36 cellular contexts compared by ENCODE assay signal in the genomic region with DNA sequence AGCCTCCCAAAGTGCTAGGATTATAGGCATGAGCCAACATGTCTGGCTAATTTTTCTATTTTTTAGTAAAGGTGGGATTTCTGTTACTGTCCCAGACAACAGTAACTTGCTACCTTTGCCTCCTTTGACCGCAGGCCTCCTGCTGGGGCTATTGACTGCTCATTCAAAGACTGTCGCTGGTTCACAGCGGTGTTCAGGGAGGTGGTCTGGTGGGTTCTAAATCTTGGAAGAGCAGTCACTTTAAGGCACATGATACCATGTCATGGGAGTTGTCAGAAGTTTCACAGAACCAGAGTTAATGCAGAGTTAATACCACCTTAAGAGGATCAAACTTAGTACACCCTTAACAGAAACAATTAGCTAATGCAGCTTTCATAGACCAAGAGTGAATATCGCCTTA. TPM values are rescaled to one million over a fixed set of nuclear protein-coding genes. Genes with fewer than 3 reads are reported as not detected.
A peak's percentile ranks its signal among the peaks of the same experiment; 100 is the strongest.
DNase-seq lines count a peak whose midpoint lies in the region; ATAC-seq, FAIRE-seq and TF ChIP-seq lines count a peak whose summit lies in the region.
"Had no signal": no experiment of that assay in that cellular context is flagged by ENCODE, and none has a peak within 500 bp of the region (broad histone marks: within the 10 kb centered on the region; RNA-seq: fewer than 3 reads in every experiment).

No MANE protein-coding gene starts in this region.

- DNase-seq in D721Med (ENCODE audit: insufficient read length, low spot score) (peak; percentile 35), HEK293T (ENCODE audit: extremely low spot score) (no peak), SK-MEL-5 (ENCODE audit: low read depth, low spot score) (peak; percentile 8), iPS-NIHi7 (ENCODE audit: extremely low spot score) (peak; percentile 45), mucosa of gallbladder (ENCODE audit: low spot score) (no peak)
- DNase-seq: ACHN; activated CD4-positive, alpha-beta memory T cell treated with anti-CD3 and anti-CD28 coated beads for 36 hours; activated CD8-positive, alpha-beta memory T cell treated with anti-CD3 and anti-CD28 coated beads, Interleukin-2, amount 50 U/mL, for 4 hours; activated naive CD4-positive, alpha-beta T cell treated with Interleukin-2 at 50 U/mL for 16 hours; CD4-positive, alpha-beta memory T cell; DMS53; effector memory CD8-positive, alpha-beta T cell; erythroblast; GDM1; HFFc6; islet precursor cell; KG1; left ventricle myocardium inferior; MG63; NCI-H1417 treated with DMSO at 0.1 percent for 48 hours; NCI-H2081 treated with DMSO at 0.1 percent for 48 hours; NCI-H226; NCI-H526 treated with DMSO at 0.1 percent for 48 hours; right cardiac atrium; stimulated activated CD4-positive, alpha-beta T cell treated with anti-CD3 and anti-CD28 coated beads, Interleukin-2, amount 100 ng/mL, for 24 hours; testis had no signal

- FAIRE-seq in D721Med (lab: Jason Lieb, UNC), result no peak
- FAIRE-seq: RCC 7860, TTC549, urothelium cell line had no signal

- no peak for ATAC-seq in gastroesophageal sphincter
- ATAC-seq in HG03095 (IDR thresholded peaks at IDR 0.05; ENCODE audit: unreplicated experiment), result no peak
- ATAC-seq: activated CD4-positive, CD25-positive, alpha-beta regulatory T cell treated with anti-CD3 and anti-CD28 coated beads, Interleukin-2, amount 50 U/mL, for 24 hours; effector memory CD8-positive, alpha-beta T cell; right cardiac atrium had no signal

- TF ChIP-seq EP300 in gastroesophageal sphincter (IDR thresholded peaks at IDR 0.05), result no peak

- CTCF ChIA-PET in HEK293T (lab: Yijun Ruan, JAX), result no interaction called here

- in situ Hi-C loops in SK-MEL-5 (cut with HindIII; ENCODE audit: low pct_unique_long_range_greater_than_20kb, low sequenced_read_pairs), result no loop called here

- TF ChIP-seq CTCF in D721Med (IDR thresholded peaks at IDR 0.05; ENCODE audit: insufficient read depth, missing control alignments) (no peak), gastroesophageal sphincter (IDR thresholded peaks at IDR 0.05) (no peak)

- no peaks in the 10 kb centered on the region for H3K4me1 ChIP-seq in gastroesophageal sphincter
- H3K4me1 ChIP-seq: left ventricle myocardium inferior, SJSA1, testis had no signal

- WGBS in gastroesophageal sphincter (ENCODE audit: low coverage in 1 of 2), 2 donors, result 20 to 60% methylated on average over 1 to 4 of the region's 4 CpGs

- POLR2A ChIA-PET in HEK293T (lab: Yijun Ruan, JAX), result no interaction called here

- no peaks in the 10 kb centered on the region for H3K9me3 ChIP-seq in gastroesophageal sphincter
- H3K9me3 ChIP-seq: left ventricle myocardium inferior, MG63, SJSA1, testis had no signal

- H3K4me3 ChIP-seq in gastroesophageal sphincter, result no peak overlapping the region
- H3K4me3 ChIP-seq: coronary artery, left ventricle myocardium inferior, MG63, SJSA1, testis had no signal

- no peak for TF ChIP-seq POLR2A in gastroesophageal sphincter (IDR thresholded peaks at IDR 0.05)

- H3K36me3 ChIP-seq in gastroesophageal sphincter, result no peaks in the 10 kb centered on the region
- H3K36me3 ChIP-seq: left ventricle myocardium inferior, MG63, SJSA1 had no signal

- no peaks in the 10 kb centered on the region for H3K27me3 ChIP-seq in gastroesophageal sphincter
- H3K27me3 ChIP-seq: MG63, SJSA1, testis had no signal

- no peak overlapping the region for H3K27ac ChIP-seq in gastroesophageal sphincter
- H3K27ac ChIP-seq: coronary artery, left ventricle myocardium inferior, SJSA1, testis had no signal

TF ChIP-seq in HEK293T, 16 proteins besides CTCF, POLR2A, EP300 and RAD21:
- TF ChIP-seq HDGF (IDR thresholded peaks at IDR 0.05; ENCODE audit: borderline replicate concordance), result no peak
- TF ChIP-seq, protein P1, sequence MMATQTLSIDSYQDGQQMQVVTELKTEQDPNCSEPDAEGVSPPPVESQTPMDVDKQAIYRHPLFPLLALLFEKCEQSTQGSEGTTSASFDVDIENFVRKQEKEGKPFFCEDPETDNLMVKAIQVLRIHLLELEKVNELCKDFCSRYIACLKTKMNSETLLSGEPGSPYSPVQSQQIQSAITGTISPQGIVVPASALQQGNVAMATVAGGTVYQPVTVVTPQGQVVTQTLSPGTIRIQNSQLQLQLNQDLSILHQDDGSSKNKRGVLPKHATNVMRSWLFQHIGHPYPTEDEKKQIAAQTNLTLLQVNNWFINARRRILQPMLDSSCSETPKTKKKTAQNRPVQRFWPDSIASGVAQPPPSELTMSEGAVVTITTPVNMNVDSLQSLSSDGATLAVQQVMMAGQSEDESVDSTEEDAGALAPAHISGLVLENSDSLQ (IDR thresholded peaks at IDR 0.05), result peak; percentile 33; the same call in 1 of the 2 replicates
- no peak for TF ChIP-seq SP1 (IDR thresholded peaks at IDR 0.05)

RNA-seq across cellular contexts. Expression of a gene that starts 3.8 kb away (rescaled TPM):
- total RNA-seq in SK-MEL-5 (2014; rRNA removed; shearing (Covaris generic)), result 0.90 and 2.0 TPM in 2 replicates
- polyA plus RNA-seq in SK-MEL-5 (2015; cell fraction: cytosol; rRNA removed), result 0.52 and 1.1 TPM in 2 replicates
- polyA plus RNA-seq in SK-MEL-5 (2015; cell fraction: nucleus; rRNA removed), result 2.9 TPM in 1 of 2 replicates, not detected in the other
- total RNA-seq in gastroesophageal sphincter (1 to 10 TPM in 1 of 4 donors, not detected in 3; 1.4 TPM), mucosa of gallbladder (not detected)
- total RNA-seq: B cell; cardiac septum; CD4-positive, alpha-beta memory T cell; left ventricle myocardium inferior; right cardiac atrium; SJSA1 had no signal
- polyA plus RNA-seq: right cardiac atrium had no signal

RNA-seq across cellular contexts. Expression of a gene that starts 27.3 kb away (rescaled TPM):
- total RNA-seq in SK-MEL-5 (2014; rRNA removed; shearing (Covaris generic)), result 10.7 and 15.3 TPM in 2 replicates
- 7.0 and 8.0 TPM in 2 replicates for polyA plus RNA-seq in SK-MEL-5 (2015; cell fraction: cytosol; rRNA removed)
- 67.5 and 79.5 TPM in 2 replicates for polyA plus RNA-seq in SK-MEL-5 (2015; cell fraction: nucleus; rRNA removed)
- total RNA-seq in gastroesophageal sphincter, result 10 to 100 TPM; 18.1 to 40.8 (median 29.6) TPM
- 52.9 TPM for total RNA-seq in mucosa of gallbladder

Comparison
In these comparisons a context has a peak if more than half of its experiments do, and no peak if none do; other contexts are left out.
1. DNase-seq: peak in D721Med (single experiment), SK-MEL-5 (single experiment) and iPS-NIHi7 (single experiment); none in HEK293T (single experiment) and mucosa of gallbladder (single experiment).